13 cellular contexts compared by ENCODE assay signal in genomic region chr2:84713441-84713840, GRCh38.
"Had no signal": no experiment of that assay in that cellular context is flagged by ENCODE, and none has a peak within 500 bp of the region (broad histone marks: within the 10 kb centered on the region; RNA-seq: fewer than 3 reads in every experiment).

No MANE protein-coding gene starts in this region.

- H3K27me3 Mint-ChIP-seq: activated naive CD8-positive, alpha-beta T cell treated with anti-CD3 and anti-CD28 coated beads for 36 hours had no signal

- H3K4me3 ChIP-seq: heart right ventricle, left ventricle myocardium inferior, stomach had no signal

- DNase-seq: activated CD4-positive, alpha-beta T cell treated with anti-CD3 and anti-CD28 coated beads, Interleukin-2, amount 50 U/mL, for 4 hours; activated gamma-delta T cell; activated naive CD8-positive, alpha-beta T cell treated with anti-CD3 and anti-CD28 coated beads for 36 hours; activated T-cell treated with anti-CD3 and anti-CD28 coated beads, Interleukin-2, amount 50 U/mL, for 4 hours; aorta; heart right ventricle; left ventricle myocardium inferior; mesenchymal stem cell; stimulated activated CD4-positive, alpha-beta T cell treated with anti-CD3 and anti-CD28 coated beads, Interleukin-4, amount 100 ng/mL, for 1 hour; stimulated activated CD8-positive, alpha-beta memory T cell treated with anti-CD3 and anti-CD28 coated beads, Interleukin-4, amount 100 ng/mL, for 48 hours; stomach; T-helper 2 cell had no signal

- H3K27ac Mint-ChIP-seq: activated naive CD8-positive, alpha-beta T cell treated with anti-CD3 and anti-CD28 coated beads for 36 hours; nephron had no signal

- H3K36me3 ChIP-seq: heart right ventricle, left ventricle myocardium inferior, stomach had no signal

- H3K4me1 ChIP-seq: heart right ventricle, stomach had no signal

- H3K4me3 Mint-ChIP-seq: activated naive CD8-positive, alpha-beta T cell treated with anti-CD3 and anti-CD28 coated beads for 36 hours; activated T-cell treated with anti-CD3 and anti-CD28 coated beads, Interleukin-2, amount 50 U/mL, for 4 hours; nephron had no signal

- H3K9me3 Mint-ChIP-seq: activated naive CD8-positive, alpha-beta T cell treated with anti-CD3 and anti-CD28 coated beads for 36 hours; nephron had no signal

- H3K4me1 Mint-ChIP-seq: nephron had no signal

- ATAC-seq: heart right ventricle had no signal

- H3K27me3 ChIP-seq: heart right ventricle, stomach had no signal

- H3K36me3 Mint-ChIP-seq: activated naive CD8-positive, alpha-beta T cell treated with anti-CD3 and anti-CD28 coated beads for 36 hours had no signal

- H3K27ac ChIP-seq: heart right ventricle, left ventricle myocardium inferior, stomach had no signal

- H3K9me3 ChIP-seq: heart right ventricle, left ventricle myocardium inferior, stomach had no signal
